18 cellular contexts compared by ENCODE assay signal in the genomic region with DNA sequence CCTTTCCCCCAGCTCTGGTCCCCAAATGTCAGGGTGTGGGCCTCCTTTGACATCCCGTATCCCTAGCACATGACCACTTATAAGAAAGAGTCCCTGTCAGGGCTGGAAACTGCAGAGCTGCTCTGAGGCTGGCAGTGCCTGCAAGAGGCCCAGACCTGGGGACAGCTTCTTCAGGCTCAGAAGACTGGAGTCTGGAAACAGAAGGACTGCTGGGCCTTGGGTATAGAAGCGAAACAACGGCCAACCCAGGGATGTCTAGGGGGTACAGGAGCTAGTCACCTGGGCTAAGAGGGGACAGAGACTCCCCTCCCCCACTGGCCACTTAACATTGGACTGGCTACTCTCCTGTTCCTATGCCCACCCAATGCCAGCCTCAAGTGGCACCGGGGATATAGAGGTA. TPM values are rescaled to one million over a fixed set of nuclear protein-coding genes. Genes with fewer than 3 reads are reported as not detected.
A peak's percentile ranks its signal among the peaks of the same experiment; 100 is the strongest.
DNase-seq lines count a peak whose midpoint lies in the region; FAIRE-seq and TF ChIP-seq lines count a peak whose summit lies in the region.
"Had no signal": no experiment of that assay in that cellular context is flagged by ENCODE, and none has a peak within 500 bp of the region (broad histone marks: within the 10 kb centered on the region; RNA-seq: fewer than 3 reads in every experiment).

No MANE protein-coding gene starts in this region.

- H3K36me3 Mint-ChIP-seq in MCF 10A (ENCODE audit: insufficient read depth, unreplicated experiment) (no peaks in the 10 kb centered on the region), neural progenitor cell (peaks cover 2% of the 10 kb centered on the region)
- no peaks in the 10 kb centered on the region for H3K36me3 Mint-ChIP-seq in activated T-cell treated with anti-CD3 and anti-CD28 coated beads, Interleukin-2, amount 50 U/mL, for 24 hours (ENCODE audit: low read depth)

- H3K9me3 Mint-ChIP-seq in MCF 10A (ENCODE audit: unreplicated experiment) (no peaks in the 10 kb centered on the region), neural progenitor cell (no peaks in the 10 kb centered on the region)
- no peaks in the 10 kb centered on the region for H3K9me3 Mint-ChIP-seq in activated T-cell treated with anti-CD3 and anti-CD28 coated beads, Interleukin-2, amount 50 U/mL, for 24 hours
- H3K9me3 Mint-ChIP-seq: CD4-positive, alpha-beta T cell; GM23338 had no signal

- H3F3A ChIP-seq in neural progenitor cell (ENCODE audit: low read depth) = peaks cover 47% of the 10 kb centered on the region

- BruUV-seq in MCF 10A (replicated peaks; lab: Mats Ljungman, UMichigan) = TSS peak; percentile 20

- peaks cover 14% of the 10 kb centered on the region for H3K27me3 Mint-ChIP-seq in MCF 10A (ENCODE audit: insufficient read depth, unreplicated experiment)
- peaks cover 5% of the 10 kb centered on the region for H3K27me3 Mint-ChIP-seq in neural progenitor cell (ENCODE audit: insufficient read depth, low read depth)
- H3K27me3 Mint-ChIP-seq in activated T-cell treated with anti-CD3 and anti-CD28 coated beads, Interleukin-2, amount 50 U/mL, for 24 hours = peaks cover 45% of the 10 kb centered on the region

- H3K36me3 ChIP-seq in breast epithelium (no peaks in the 10 kb centered on the region), ascending aorta (no peaks in the 10 kb centered on the region), neural progenitor cell (no peaks in the 10 kb centered on the region), tibial artery (no peaks in the 10 kb centered on the region)

- POLR2A ChIA-PET in MCF 10A (lab: Yijun Ruan, JAX) = interaction anchor here (0.7 to 0.8 kb wide), 2 partner anchors 36 to 262 kb away, joined by 3 to 4 read pairs; no protein-coding TSS in a partner anchor

- H3K9me3 ChIP-seq in breast epithelium (no peaks in the 10 kb centered on the region), ascending aorta (no peaks in the 10 kb centered on the region), neural progenitor cell (ENCODE audit: low read depth) (no peaks in the 10 kb centered on the region), tibial artery (no peaks in the 10 kb centered on the region)

- FAIRE-seq in HTR-8/SVneo (lab: Jason Lieb, UNC) = no peak
- FAIRE-seq: GM19239, RCC 7860 had no signal

- H3K4me2 ChIP-seq in neural progenitor cell = peak overlapping the region; percentile 91

- CTCF ChIA-PET in MCF 10A (lab: Yijun Ruan, JAX) = interaction anchor here (0.6 to 3.2 kb wide), 6 partner anchors 9 to 72 kb away, joined by 3 to 16 read pairs (median 6); no protein-coding TSS in a partner anchor

- DNase-seq in MCF 10A (ENCODE audit: unreplicated experiment) (no peak), breast epithelium (ENCODE audit: low spot score in 2 of 2) (no peak), ascending aorta (ENCODE audit: low spot score in 2 of 2) (no peak), neural progenitor cell (ENCODE audit: low spot score) (no peak), tibial artery (no peak), HTR-8/SVneo (ENCODE audit: insufficient read length, low spot score) (no peak), NCI-H524 treated with DMSO at 0.1 percent for 48 hours (lab: John Stamatoyannopoulos, UW) (no peak)
- no peak for DNase-seq in activated T-cell treated with anti-CD3 and anti-CD28 coated beads, Interleukin-2, amount 50 U/mL, for 24 hours
- DNase-seq: 8988T; CD4-positive, alpha-beta T cell; DMS153; GDM1; NCI-H187 had no signal

- intact Hi-C loops in MCF 10A (cut with micrococcal nuclease) (no loop called here), breast epithelium (cut with DNase I; ENCODE audit: low total_unique reads) (no loop called here), ascending aorta (cut with DNase I) (no loop called here), tibial artery (cut with DNase I; ENCODE audit: low total_unique reads) (no loop called here)

- no peak overlapping the region for H3K9ac ChIP-seq in neural progenitor cell

- no peak overlapping the region for H2AFZ ChIP-seq in neural progenitor cell (replicated peaks)
- H2AFZ ChIP-seq: GM23338 had no signal

- peaks cover 67% of the 10 kb centered on the region for H3K79me2 ChIP-seq in neural progenitor cell (ENCODE audit: low read depth)

- H3K4me3 ChIP-seq in breast epithelium (no peak overlapping the region), ascending aorta (peak overlapping the region in 1 of 2 donors; percentile 94), neural progenitor cell (no peak overlapping the region), tibial artery (no peak overlapping the region)

- no peak overlapping the region for H3K27ac ChIP-seq in breast epithelium
- peak overlapping the region; percentile 72 to 89 for H3K27ac ChIP-seq in ascending aorta
- H3K27ac ChIP-seq in neural progenitor cell = peak overlapping the region; percentile 78
- H3K27ac ChIP-seq in tibial artery = peak overlapping the region; percentile 88 to 89

- TF ChIP-seq POLR2A in breast epithelium (IDR thresholded peaks at IDR 0.05) = no peak

- H3K4me1 Mint-ChIP-seq in MCF 10A (ENCODE audit: insufficient read depth, unreplicated experiment) (peaks cover 4% of the 10 kb centered on the region), neural progenitor cell (peaks cover 62% of the 10 kb centered on the region)
- H3K4me1 Mint-ChIP-seq in activated T-cell treated with anti-CD3 and anti-CD28 coated beads, Interleukin-2, amount 50 U/mL, for 24 hours (ENCODE audit: low read depth) = no peaks in the 10 kb centered on the region

- H3K4me3 Mint-ChIP-seq in MCF 10A (ENCODE audit: unreplicated experiment) = no peak overlapping the region
- H3K4me3 Mint-ChIP-seq in neural progenitor cell = no peak overlapping the region
- H3K4me3 Mint-ChIP-seq in activated T-cell treated with anti-CD3 and anti-CD28 coated beads, Interleukin-2, amount 50 U/mL, for 24 hours = no peak overlapping the region
- H3K4me3 Mint-ChIP-seq: B cell; CD4-positive, alpha-beta T cell; GM23338 had no signal

- no peak overlapping the region for H3K27ac Mint-ChIP-seq in MCF 10A (ENCODE audit: low read depth, unreplicated experiment)
- H3K27ac Mint-ChIP-seq in neural progenitor cell = no peak overlapping the region
- H3K27ac Mint-ChIP-seq in activated T-cell treated with anti-CD3 and anti-CD28 coated beads, Interleukin-2, amount 50 U/mL, for 24 hours = no peak overlapping the region
- H3K27ac Mint-ChIP-seq: B cell; CD4-positive, alpha-beta T cell; GM23338 had no signal

- H4K20me1 ChIP-seq in neural progenitor cell (ENCODE audit: low read depth) = peaks cover 72% of the 10 kb centered on the region

- TF ChIP-seq CTCF in MCF 10A (IDR thresholded peaks at IDR 0.05; ENCODE audit: unreplicated experiment) = no peak
- no peak for TF ChIP-seq CTCF in breast epithelium (IDR thresholded peaks at IDR 0.05)
- no peak for TF ChIP-seq CTCF in ascending aorta (IDR thresholded peaks at IDR 0.05)
- TF ChIP-seq CTCF in neural progenitor cell (IDR thresholded peaks at IDR 0.05) = no peak
- no peak for TF ChIP-seq CTCF in tibial artery (IDR thresholded peaks at IDR 0.05)

- H3K4me1 ChIP-seq in breast epithelium (peaks cover 4 to 11% of the 10 kb centered on the region in 2 donors), ascending aorta (peaks cover 29 to 37% of the 10 kb centered on the region in 2 donors), neural progenitor cell (peaks cover 59% of the 10 kb centered on the region), tibial artery (peaks cover under 1 to 82% (median 35%) of the 10 kb centered on the region in 4 donors)

- H3K27me3 ChIP-seq in breast epithelium (peaks cover 6 to 14% of the 10 kb centered on the region in 2 donors), ascending aorta (no peaks in the 10 kb centered on the region), neural progenitor cell (peaks cover 3% of the 10 kb centered on the region), tibial artery (no peaks in the 10 kb centered on the region)

RNA-seq across cellular contexts. Expression of a gene that starts 4.7 kb away (rescaled TPM):
- total RNA-seq in MCF 10A (2022) (not detected in 2 replicates), breast epithelium (under 1 TPM; under 0.01 to 0.33 (median under 0.01) TPM), ascending aorta (29.5 TPM), neural progenitor cell (ENCODE audit: low replicate concordance) (9.0 and 11.4 TPM in 2 replicates)
- total RNA-seq: B cell; CD4-positive, alpha-beta T cell; OCI-LY7 had no signal

RNA-seq across cellular contexts. Expression of a gene that starts 41.1 kb away (rescaled TPM):
- total RNA-seq in MCF 10A (2022) = 28.0 and 28.4 TPM in 2 replicates
- 10 to 100 TPM; 32.3 to 53.0 (median 46.9) TPM for total RNA-seq in breast epithelium
- total RNA-seq in ascending aorta = 55.7 TPM
- 14.8 and 27.0 TPM in 2 replicates for total RNA-seq in neural progenitor cell (ENCODE audit: low replicate concordance)

Comparison
In these comparisons a context has a peak if more than half of its experiments do, and no peak if none do; other contexts are left out.
1. H3K27ac ChIP-seq: peak in ascending aorta (2 of 2), neural progenitor cell (single experiment) and tibial artery (2 of 2); none in breast epithelium (0 of 2).